In the genomic region with DNA sequence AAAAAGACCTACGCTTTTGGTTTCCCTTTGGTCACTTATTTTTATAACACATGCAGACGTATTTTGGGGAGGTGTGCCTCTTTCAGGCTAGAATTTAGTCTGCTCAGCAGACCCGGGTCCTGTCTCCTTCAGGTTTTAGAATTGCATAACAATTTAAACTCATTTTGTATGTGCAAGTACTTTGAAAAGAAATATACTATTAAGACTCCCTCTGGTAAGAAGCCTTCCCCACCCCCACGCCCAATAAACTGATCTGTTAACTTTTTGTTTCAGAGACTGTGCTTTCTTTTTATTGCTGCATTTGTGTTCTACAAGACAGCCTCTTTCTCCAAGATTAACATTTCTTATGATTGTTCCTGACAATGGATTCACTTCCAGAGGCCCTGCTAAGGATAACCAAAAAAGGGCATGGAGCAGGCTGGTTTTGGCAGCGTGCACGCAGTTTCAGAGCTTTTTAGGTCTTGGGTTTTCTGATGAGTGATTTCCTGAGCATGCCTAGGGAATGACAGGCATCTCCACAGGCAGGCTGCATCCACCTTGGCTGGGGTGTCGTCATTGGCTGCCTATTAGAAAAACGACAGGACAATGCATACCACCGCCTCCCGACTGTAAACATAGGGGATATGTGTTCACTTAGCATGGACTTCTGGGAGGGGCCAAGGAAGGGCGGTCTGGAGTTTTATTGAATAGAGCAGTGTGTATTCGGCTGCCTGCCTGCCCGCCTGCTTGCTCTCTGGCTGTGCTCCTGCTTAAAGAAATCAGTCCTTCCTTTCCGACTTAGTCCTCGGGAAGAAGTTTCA, we compare ENCODE assay signal across 8 cellular contexts. TPM values are rescaled to one million over a fixed set of nuclear protein-coding genes. Genes with fewer than 3 reads are reported as not detected.
DNase-seq lines count a peak whose midpoint lies in the region; ATAC-seq, FAIRE-seq and TF ChIP-seq lines count a peak whose summit lies in the region.

A gene with protein sequence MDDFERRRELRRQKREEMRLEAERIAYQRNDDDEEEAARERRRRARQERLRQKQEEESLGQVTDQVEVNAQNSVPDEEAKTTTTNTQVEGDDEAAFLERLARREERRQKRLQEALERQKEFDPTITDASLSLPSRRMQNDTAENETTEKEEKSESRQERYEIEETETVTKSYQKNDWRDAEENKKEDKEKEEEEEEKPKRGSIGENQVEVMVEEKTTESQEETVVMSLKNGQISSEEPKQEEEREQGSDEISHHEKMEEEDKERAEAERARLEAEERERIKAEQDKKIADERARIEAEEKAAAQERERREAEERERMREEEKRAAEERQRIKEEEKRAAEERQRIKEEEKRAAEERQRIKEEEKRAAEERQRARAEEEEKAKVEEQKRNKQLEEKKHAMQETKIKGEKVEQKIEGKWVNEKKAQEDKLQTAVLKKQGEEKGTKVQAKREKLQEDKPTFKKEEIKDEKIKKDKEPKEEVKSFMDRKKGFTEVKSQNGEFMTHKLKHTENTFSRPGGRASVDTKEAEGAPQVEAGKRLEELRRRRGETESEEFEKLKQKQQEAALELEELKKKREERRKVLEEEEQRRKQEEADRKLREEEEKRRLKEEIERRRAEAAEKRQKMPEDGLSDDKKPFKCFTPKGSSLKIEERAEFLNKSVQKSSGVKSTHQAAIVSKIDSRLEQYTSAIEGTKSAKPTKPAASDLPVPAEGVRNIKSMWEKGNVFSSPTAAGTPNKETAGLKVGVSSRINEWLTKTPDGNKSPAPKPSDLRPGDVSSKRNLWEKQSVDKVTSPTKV (plus strand): TSS at position 694 of the 800 bp plus-strand sequence. CDS start 88,100 bp downstream, outside the sequence.

- H3K9me3 Mint-ChIP-seq in glutamatergic neuron (ENCODE audit: unreplicated experiment) = no peaks in the 10 kb centered on the region

- H3K27ac Mint-ChIP-seq in glutamatergic neuron (ENCODE audit: unreplicated experiment) = peak within 1 kb of the TSS; percentile 40

- FAIRE-seq in H54 (lab: Jason Lieb, UNC) = peak; percentile 95

- DNase-seq in H54 (ENCODE audit: insufficient read length, low spot score) (peak; percentile 67), glutamatergic neuron (peak; percentile 65), omental fat pad (ENCODE audit: low spot score) (peak; percentile 40)
- DNase-seq in central memory CD4-positive, alpha-beta T cell = no peak
- no peak for DNase-seq in activated naive CD4-positive, alpha-beta T cell treated with Interleukin-2 at 50 U/mL for 16 hours
- DNase-seq in activated CD4-positive, CD25-positive, alpha-beta regulatory T cell treated with anti-CD3 and anti-CD28 coated beads, Interleukin-2, amount 50 U/mL, for 72 hours = no peak

- no peaks in the 10 kb centered on the region for H3K27me3 Mint-ChIP-seq in glutamatergic neuron (ENCODE audit: unreplicated experiment)

- peaks cover 33% of the 10 kb centered on the region for H3K4me1 Mint-ChIP-seq in glutamatergic neuron (ENCODE audit: low read depth, unreplicated experiment)

- TF ChIP-seq CTCF in WI38 (IDR thresholded peaks at IDR 0.05; ENCODE audit: low read depth, low read length) = no peak
- no peak for TF ChIP-seq CTCF in glutamatergic neuron (IDR thresholded peaks at IDR 0.05; ENCODE audit: partially characterized antibody, unreplicated experiment)
- TF ChIP-seq CTCF in omental fat pad (IDR thresholded peaks at IDR 0.05) = no peak

- peak; percentile 50 for TF ChIP-seq POLR2A in H54 (IDR thresholded peaks at IDR 0.05; ENCODE audit: low read depth, low read length)

- H3K4me3 Mint-ChIP-seq in glutamatergic neuron (ENCODE audit: unreplicated experiment) = peak within 1 kb of the TSS; percentile 87

- peak within 1 kb of the TSS; percentile 72 for H3K4me3 ChIP-seq in WI38 (ENCODE audit: low read depth, low read length)

- ATAC-seq in omental fat pad (ENCODE audit: low FRiP score) (peak; percentile 80), HG03045 (IDR thresholded peaks at IDR 0.05; ENCODE audit: unreplicated experiment) (no peak)

- no peaks in the 10 kb centered on the region for H3K36me3 Mint-ChIP-seq in glutamatergic neuron (ENCODE audit: unreplicated experiment)

RNA-seq across cellular contexts. Expression of the gene that starts here (rescaled TPM):
- total RNA-seq in glutamatergic neuron (ENCODE audit: unreplicated experiment) = 61.8 TPM
- total RNA-seq in omental fat pad = 100 to 1,000 TPM; 195 to 347 (median 250) TPM

Comparison
In these comparisons a context has a peak if more than half of its experiments do, and no peak if none do; other contexts are left out.
1. DNase-seq: peak in H54 (single experiment), glutamatergic neuron (single experiment) and omental fat pad (single experiment); none in central memory CD4-positive, alpha-beta T cell (single experiment), activated naive CD4-positive, alpha-beta T cell treated with Interleukin-2 at 50 U/mL for 16 hours (single experiment) and activated CD4-positive, CD25-positive, alpha-beta regulatory T cell treated with anti-CD3 and anti-CD28 coated beads, Interleukin-2, amount 50 U/mL, for 72 hours (single experiment).